Comparison of ENCODE assay signal across 29 cellular contexts in the genomic region with DNA sequence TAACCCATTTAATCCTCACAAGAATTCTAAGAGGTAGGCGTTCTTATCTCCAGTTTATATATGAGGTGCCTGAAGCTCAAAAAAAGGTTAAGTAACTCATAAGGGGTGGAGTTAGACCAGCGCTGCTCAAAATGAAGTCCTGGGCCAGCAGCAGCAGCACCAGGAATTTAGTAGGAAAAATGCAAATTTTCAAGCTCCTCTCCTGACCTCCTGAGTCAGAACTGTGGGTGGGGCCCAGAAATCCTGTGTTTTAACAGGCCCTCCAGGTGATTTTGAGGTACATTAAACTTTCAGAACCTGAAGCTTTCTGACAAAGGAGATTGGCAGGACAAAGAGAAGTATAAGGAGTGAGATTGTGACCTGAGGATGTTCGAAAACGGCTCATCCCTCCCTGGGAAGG.
DNase-seq lines count a peak whose midpoint lies in the region; ATAC-seq and TF ChIP-seq lines count a peak whose summit lies in the region.
"Had no signal": no experiment of that assay in that cellular context is flagged by ENCODE, and none has a peak within 500 bp of the region (broad histone marks: within the 10 kb centered on the region; RNA-seq: fewer than 3 reads in every experiment).

No MANE protein-coding gene starts in this region.

- POLR2A ChIA-PET in Caco-2 (lab: Charles Lee), result no interaction called here

- H3K9me3 Mint-ChIP-seq in GM23338 (peaks cover 3% of the 10 kb centered on the region; the same call in 1 of the 3 replicates), Caco-2 (ENCODE audit: unreplicated experiment) (no peaks in the 10 kb centered on the region)
- H3K9me3 Mint-ChIP-seq: activated CD4-positive, alpha-beta T cell treated with anti-CD3 and anti-CD28 coated beads, Interleukin-2, amount 10 ng/mL, durations not matched to agents 24 days and 14 days; activated naive CD8-positive, alpha-beta T cell treated with anti-CD3 and anti-CD28 coated beads, Interleukin-2, amount 10 ng/mL, durations not matched to agents 7 days and 5 days; activated T-cell treated with anti-CD3 and anti-CD28 coated beads, Interleukin-2, amount 50 U/mL, for 24 hours; memory B cell had no signal

- H3K27ac ChIP-seq in GM23338 (ENCODE audit: low read depth), result peak overlapping the region; percentile 3; the same call in 1 of the 2 replicates
- H3K27ac ChIP-seq: thoracic aorta, vagina, VCaP had no signal

- H2AFZ ChIP-seq in GM23338, result peak overlapping the region; percentile 3; the same call in 1 of the 2 replicates

- H3K79me2 ChIP-seq in GM23338 (replicated peaks; ENCODE audit: insufficient read depth), result no peaks in the 10 kb centered on the region

- H3K27me3 ChIP-seq in GM23338 (ENCODE audit: insufficient read depth) (no peaks in the 10 kb centered on the region), Caco-2 (replicated peaks; ENCODE audit: control insufficient read depth, insufficient read depth, low read length) (no peaks in the 10 kb centered on the region)
- H3K27me3 ChIP-seq: vagina had no signal

- no TSS peak for BruUV-seq in Caco-2 (replicated peaks; lab: Mats Ljungman, UMichigan)

- no peaks in the 10 kb centered on the region for H3K9me3 ChIP-seq in Caco-2
- H3K9me3 ChIP-seq: thoracic aorta, vagina had no signal

- CTCF ChIA-PET in Caco-2 (lab: Charles Lee), result interaction anchor here (1.0 kb wide), 1 partner anchor 40 kb away, joined by 3 read pairs; no protein-coding TSS in a partner anchor

- intact Hi-C loops in Caco-2 (cut with micrococcal nuclease; ENCODE audit: unreplicated experiment), result no loop called here

- peak overlapping the region; percentile 42 for H3K4me2 ChIP-seq in GM23338

- TF ChIP-seq CTCF in GM23338 (conservative IDR thresholded peaks at IDR 0.05; ENCODE audit: low read depth in 2 of 2) (no peak), epithelial cell of esophagus (IDR thresholded peaks at IDR 0.05; ENCODE audit: insufficient read depth, low read depth, low read length, missing control alignments) (no peak), Caco-2 (IDR thresholded peaks at IDR 0.05; ENCODE audit: insufficient read depth in 1 of 2, low read depth in 1 of 2, low read length in 1 of 2, severe bottlenecking in 1 of 2, unreplicated experiment in 1 of 2) (no peak)

- H3K36me3 ChIP-seq in GM23338 (ENCODE audit: insufficient read depth) (no peaks in the 10 kb centered on the region), Caco-2 (ENCODE audit: control insufficient read depth, insufficient read depth, low read length) (no peaks in the 10 kb centered on the region)
- H3K36me3 ChIP-seq: thoracic aorta, vagina had no signal

- peaks cover 34% of the 10 kb centered on the region for H3K4me1 ChIP-seq in GM23338 (ENCODE audit: insufficient read depth)
- H3K4me1 ChIP-seq in Caco-2, result no peaks in the 10 kb centered on the region
- H3K4me1 ChIP-seq: vagina had no signal

- H3K27ac Mint-ChIP-seq in GM23338, result peak overlapping the region; percentile 86
- no peak overlapping the region for H3K27ac Mint-ChIP-seq in Caco-2 (ENCODE audit: unreplicated experiment)
- H3K27ac Mint-ChIP-seq: activated CD4-positive, alpha-beta T cell treated with anti-CD3 and anti-CD28 coated beads, Interleukin-2, amount 10 ng/mL, durations not matched to agents 24 days and 14 days; activated naive CD8-positive, alpha-beta T cell treated with anti-CD3 and anti-CD28 coated beads, Interleukin-2, amount 10 ng/mL, durations not matched to agents 7 days and 5 days; activated T-cell treated with anti-CD3 and anti-CD28 coated beads, Interleukin-2, amount 50 U/mL, for 24 hours; CD4-positive, alpha-beta memory T cell; memory B cell; progenitor cell of endocrine pancreas had no signal

- H3K4me3 Mint-ChIP-seq in GM23338, result peak overlapping the region; percentile 57
- H3K4me3 Mint-ChIP-seq in Caco-2 (ENCODE audit: unreplicated experiment), result no peak overlapping the region
- H3K4me3 Mint-ChIP-seq: activated CD4-positive, alpha-beta T cell treated with anti-CD3 and anti-CD28 coated beads, Interleukin-2, amount 10 ng/mL, durations not matched to agents 24 days and 14 days; activated naive CD8-positive, alpha-beta T cell treated with anti-CD3 and anti-CD28 coated beads, Interleukin-2, amount 10 ng/mL, durations not matched to agents 7 days and 5 days; activated T-cell treated with anti-CD3 and anti-CD28 coated beads, Interleukin-2, amount 50 U/mL, for 24 hours; CD4-positive, alpha-beta memory T cell; memory B cell had no signal

- H4K20me1 ChIP-seq in GM23338 (replicated peaks; ENCODE audit: insufficient read depth), result no peaks in the 10 kb centered on the region

- peaks cover 2% of the 10 kb centered on the region for H3K27me3 Mint-ChIP-seq in GM23338 (ENCODE audit: insufficient read depth, low read depth, poor library complexity)
- H3K27me3 Mint-ChIP-seq in Caco-2 (ENCODE audit: insufficient read depth, unreplicated experiment), result no peaks in the 10 kb centered on the region
- H3K27me3 Mint-ChIP-seq: activated CD4-positive, alpha-beta T cell treated with anti-CD3 and anti-CD28 coated beads, Interleukin-2, amount 10 ng/mL, durations not matched to agents 24 days and 14 days; activated naive CD8-positive, alpha-beta T cell treated with anti-CD3 and anti-CD28 coated beads, Interleukin-2, amount 10 ng/mL, durations not matched to agents 7 days and 5 days; activated T-cell treated with anti-CD3 and anti-CD28 coated beads, Interleukin-2, amount 50 U/mL, for 24 hours; CD4-positive, alpha-beta memory T cell; progenitor cell of endocrine pancreas had no signal

- peak; percentile 75 for ATAC-seq in GM23338
- no peak for ATAC-seq in esophagus mucosa
- ATAC-seq in left lobe of liver, result no peak
- ATAC-seq in GM18520 (IDR thresholded peaks at IDR 0.05; ENCODE audit: unreplicated experiment), result no peak
- ATAC-seq: left cardiac atrium; Right ventricle myocardium inferior; stimulated activated naive CD8-positive, alpha-beta T cell treated with anti-CD3 and anti-CD28 coated beads, Interleukin-15, Interleukin-2, amounts not matched to agents 100 U/mL and 50 U/mL, for 24 hours had no signal

- H3K4me1 Mint-ChIP-seq in GM23338, result peaks cover 47% of the 10 kb centered on the region
- no peaks in the 10 kb centered on the region for H3K4me1 Mint-ChIP-seq in Caco-2 (ENCODE audit: low read depth, unreplicated experiment)
- H3K4me1 Mint-ChIP-seq: activated CD4-positive, alpha-beta T cell treated with anti-CD3 and anti-CD28 coated beads, Interleukin-2, amount 10 ng/mL, durations not matched to agents 24 days and 14 days; activated naive CD8-positive, alpha-beta T cell treated with anti-CD3 and anti-CD28 coated beads, Interleukin-2, amount 10 ng/mL, durations not matched to agents 7 days and 5 days; CD4-positive, alpha-beta memory T cell; memory B cell had no signal

- H3K4me3 ChIP-seq in GM23338 (peak overlapping the region; percentile 26), epithelial cell of esophagus (ENCODE audit: low read length) (no peak overlapping the region), Caco-2 (ENCODE audit: low read depth, low read length) (no peak overlapping the region)
- H3K4me3 ChIP-seq: thoracic aorta, vagina had no signal

- H3F3A ChIP-seq in GM23338 (replicated peaks; ENCODE audit: low read depth), result no peaks in the 10 kb centered on the region

- DNase-seq in GM23338 (ENCODE audit: low spot score) (peak; percentile 79), NCI-H526 treated with DMSO at 0.1 percent for 48 hours (lab: John Stamatoyannopoulos, UW) (peak; percentile 91), epithelial cell of esophagus (ENCODE audit: low read depth) (peak; percentile 12), islet precursor cell (peak; percentile 65), Caco-2 (no peak), left lobe of liver (ENCODE audit: low spot score) (no peak)
- DNase-seq: activated CD4-positive, alpha-beta T cell treated with anti-CD3 and anti-CD28 coated beads, Interleukin-2, amount 10 ng/mL, durations not matched to agents 24 days and 14 days; activated gamma-delta T cell; activated naive CD8-positive, alpha-beta T cell treated with anti-CD3 and anti-CD28 coated beads, Interleukin-2, amount 10 ng/mL, durations not matched to agents 7 days and 5 days; activated T-cell treated with anti-CD3 and anti-CD28 coated beads, Interleukin-2, amount 50 U/mL, for 24 hours; CD4-positive, alpha-beta memory T cell; central memory CD4-positive, alpha-beta T cell; DMS153; HCEC 1CT; left cardiac atrium; NCI-H1436; NCI-H2081 treated with DMSO at 0.1 percent for 48 hours; NCI-H345; NCI-H774; stimulated activated naive CD8-positive, alpha-beta T cell treated with anti-CD3 and anti-CD28 coated beads, Interleukin-15, Interleukin-2, amounts not matched to agents 100 U/mL and 50 U/mL, for 24 hours; T-helper 9 cell had no signal

- H3K36me3 Mint-ChIP-seq in GM23338 (ENCODE audit: low read depth) (peaks cover 20% of the 10 kb centered on the region; the same call in 2 of the 3 replicates), Caco-2 (ENCODE audit: insufficient read depth, unreplicated experiment) (no peaks in the 10 kb centered on the region)
- H3K36me3 Mint-ChIP-seq: activated naive CD8-positive, alpha-beta T cell treated with anti-CD3 and anti-CD28 coated beads, Interleukin-2, amount 10 ng/mL, durations not matched to agents 7 days and 5 days; CD4-positive, alpha-beta memory T cell; memory B cell had no signal

- H3K9me2 ChIP-seq in GM23338 (ENCODE audit: insufficient read depth), result peaks cover 2% of the 10 kb centered on the region; the same call in 1 of the 2 replicates

TF ChIP-seq in GM23338, 12 proteins besides CTCF, POLR2A, EP300 and RAD21 (continues in another document):
- no peak for TF ChIP-seq CREB1 (CRISPR knock-in tag; IDR thresholded peaks at IDR 0.05; ENCODE audit: low read depth)
- TF ChIP-seq, protein P1, sequence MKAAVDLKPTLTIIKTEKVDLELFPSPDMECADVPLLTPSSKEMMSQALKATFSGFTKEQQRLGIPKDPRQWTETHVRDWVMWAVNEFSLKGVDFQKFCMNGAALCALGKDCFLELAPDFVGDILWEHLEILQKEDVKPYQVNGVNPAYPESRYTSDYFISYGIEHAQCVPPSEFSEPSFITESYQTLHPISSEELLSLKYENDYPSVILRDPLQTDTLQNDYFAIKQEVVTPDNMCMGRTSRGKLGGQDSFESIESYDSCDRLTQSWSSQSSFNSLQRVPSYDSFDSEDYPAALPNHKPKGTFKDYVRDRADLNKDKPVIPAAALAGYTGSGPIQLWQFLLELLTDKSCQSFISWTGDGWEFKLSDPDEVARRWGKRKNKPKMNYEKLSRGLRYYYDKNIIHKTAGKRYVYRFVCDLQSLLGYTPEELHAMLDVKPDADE (IDR thresholded peaks at IDR 0.05), result no peak
- no peak for TF ChIP-seq JUNB (IDR thresholded peaks at IDR 0.05; ENCODE audit: unreplicated experiment)
- TF ChIP-seq ZNF331 (CRISPR knock-in tag; IDR thresholded peaks at IDR 0.05; ENCODE audit: low read depth), result no peak
- TF ChIP-seq ZNF114 (CRISPR knock-in tag; IDR thresholded peaks at IDR 0.05), result no peak
- no peak for TF ChIP-seq EZH2 (IDR thresholded peaks at IDR 0.05; ENCODE audit: low read depth, unreplicated experiment)
- no peak for TF ChIP-seq STAT1 (IDR thresholded peaks at IDR 0.05; ENCODE audit: unreplicated experiment)

Comparison
In these comparisons a context has a peak if more than half of its experiments do, and no peak if none do; other contexts are left out.
1. DNase-seq: peak in GM23338 (single experiment), NCI-H526 treated with DMSO at 0.1 percent for 48 hours (single experiment), epithelial cell of esophagus (single experiment) and islet precursor cell (single experiment); none in Caco-2 (0 of 2) and left lobe of liver (single experiment).